Comparison of ENCODE assay signal across 25 cellular contexts in genomic region chr19:11465605-11466004, GRCh38. TPM values are rescaled to one million over a fixed set of nuclear protein-coding genes. Genes with fewer than 3 reads are reported as not detected.
DNase-seq lines count a peak whose midpoint lies in the region; ATAC-seq, FAIRE-seq and TF ChIP-seq lines count a peak whose summit lies in the region.
"Had no signal": no experiment of that assay in that cellular context is flagged by ENCODE, and none has a peak within 500 bp of the region (broad histone marks: within the 10 kb centered on the region; RNA-seq: fewer than 3 reads in every experiment).

No MANE protein-coding gene starts in this region.

- peaks cover 5% of the 10 kb centered on the region for H3K27me3 Mint-ChIP-seq in neural progenitor cell (ENCODE audit: insufficient read depth, low read depth)

- H3K4ac ChIP-seq in H1 (replicated peaks; ENCODE audit: insufficient read length, low read depth, low read length) = no peak overlapping the region

- no peak overlapping the region for H3K23ac ChIP-seq in H1 (ENCODE audit: insufficient read length)

- peaks cover 6% of the 10 kb centered on the region for H3F3A ChIP-seq in neural progenitor cell (ENCODE audit: low read depth)

- no peaks in the 10 kb centered on the region for H3K36me3 ChIP-seq in ES-I3 (ENCODE audit: insufficient read depth, low read length)
- no peaks in the 10 kb centered on the region for H3K36me3 ChIP-seq in H7 (replicated peaks; ENCODE audit: control insufficient read depth, insufficient read depth, low read length)
- no peaks in the 10 kb centered on the region for H3K36me3 ChIP-seq in H1 (ENCODE audit: control insufficient read depth in 2 of 4, insufficient read depth in 4 of 4, low read length in 3 of 4)
- no peaks in the 10 kb centered on the region for H3K36me3 ChIP-seq in neural progenitor cell
- no peaks in the 10 kb centered on the region for H3K36me3 ChIP-seq in gastrocnemius medialis
- H3K36me3 ChIP-seq in hepatocyte (replicated peaks; ENCODE audit: insufficient read depth, low read depth) = no peaks in the 10 kb centered on the region

- H2AFZ ChIP-seq in H1 (ENCODE audit: low read length) (no peak overlapping the region), neural progenitor cell (replicated peaks) (no peak overlapping the region), hepatocyte (no peak overlapping the region)

- H3K9me3 ChIP-seq in ES-I3 (ENCODE audit: control insufficient read depth, insufficient read depth, low read length) (no peaks in the 10 kb centered on the region), H1 (ENCODE audit: insufficient read depth in 2 of 2, low read depth in 1 of 2, low read length in 1 of 2) (no peaks in the 10 kb centered on the region), neural progenitor cell (ENCODE audit: low read depth) (no peaks in the 10 kb centered on the region), gastrocnemius medialis (no peaks in the 10 kb centered on the region), hepatocyte (ENCODE audit: low read depth) (no peaks in the 10 kb centered on the region)
- H3K9me3 ChIP-seq: Caco-2 had no signal

- H3K27ac Mint-ChIP-seq in neural progenitor cell = no peak overlapping the region
- H3K27ac Mint-ChIP-seq: CD8-positive, alpha-beta T cell; IgD-negative memory B cell had no signal

- H4K8ac ChIP-seq in H1 (ENCODE audit: extremely low read depth, insufficient read depth, low read length) = peak overlapping the region; percentile 69; the same call in 1 of the 2 replicates

- peak overlapping the region; percentile 44; the same call in 1 of the 2 replicates for H2BK12ac ChIP-seq in H1 (ENCODE audit: low read depth, low read length)

- H3K9me2 ChIP-seq in hepatocyte (replicated peaks; ENCODE audit: insufficient read depth) = no peaks in the 10 kb centered on the region

- H2AK5ac ChIP-seq in H1 (ENCODE audit: low read depth, low read length) = no peak overlapping the region

- in situ Hi-C loops in gastrocnemius medialis (cut with MboI; ENCODE audit: low sequenced_read_pairs in 4 of 4) = no loop called here

- H3K27me3 ChIP-seq in H7 (ENCODE audit: control insufficient read depth, insufficient read depth, low read length) = no peaks in the 10 kb centered on the region
- no peaks in the 10 kb centered on the region for H3K27me3 ChIP-seq in H1 (replicated peaks in 1 of 4; ENCODE audit: control insufficient read depth in 3 of 4, extremely low read depth in 1 of 4, insufficient read depth in 3 of 4, low read length in 3 of 4)
- H3K27me3 ChIP-seq in neural progenitor cell = no peaks in the 10 kb centered on the region
- peaks cover under 1 to 7% (median under 1%) of the 10 kb centered on the region in 3 donors for H3K27me3 ChIP-seq in gastrocnemius medialis
- H3K27me3 ChIP-seq in hepatocyte = no peaks in the 10 kb centered on the region

- POLR2A ChIA-PET in H1 (lab: Charles Lee; ENCODE audit: partially characterized antibody) = no interaction called here

- H3K4me3 Mint-ChIP-seq in neural progenitor cell = no peak overlapping the region
- H3K4me3 Mint-ChIP-seq: CD8-positive, alpha-beta T cell; IgD-negative memory B cell had no signal

- peak overlapping the region; percentile 25 for H4K91ac ChIP-seq in H1 (replicated peaks; ENCODE audit: insufficient read length, low read length)

- H3K9ac ChIP-seq in ES-I3 (ENCODE audit: low read depth, low read length) (peak overlapping the region; percentile 11; the same call in 1 of the 2 replicates), H1 (replicated peaks in 1 of 4; ENCODE audit: extremely low read depth in 1 of 4, low read depth in 3 of 4, low read length in 3 of 4) (no peak overlapping the region), neural progenitor cell (no peak overlapping the region)
- H3K9ac ChIP-seq: KMS-11 had no signal

- ATAC-seq in HG03432 (IDR thresholded peaks at IDR 0.05; ENCODE audit: unreplicated experiment) (no peak), gastrocnemius medialis (no peak)
- ATAC-seq: CD8-positive, alpha-beta T cell had no signal

- H3K4me1 ChIP-seq in ES-I3 (ENCODE audit: insufficient read depth, low read length) (peaks cover 13% of the 10 kb centered on the region), H1 (replicated peaks in 1 of 4; ENCODE audit: control insufficient read depth in 3 of 4, insufficient read depth in 4 of 4, low read length in 3 of 4) (peaks cover 4 to 15% (median 10%) of the 10 kb centered on the region in 4 experiments; a peak in 6 of 7 replicates), neural progenitor cell (peaks cover 7% of the 10 kb centered on the region), gastrocnemius medialis (no peaks in the 10 kb centered on the region), hepatocyte (ENCODE audit: insufficient read depth) (no peaks in the 10 kb centered on the region)
- H3K4me1 ChIP-seq: Caco-2 had no signal

- no peak overlapping the region for H3K56ac ChIP-seq in H1 (replicated peaks; ENCODE audit: insufficient read length, low read depth, low read length)

- intact Hi-C loops in gastrocnemius medialis (cut with DNase I; ENCODE audit: low total_unique reads) = no loop called here

- no peak overlapping the region; the same call in none of the 2 replicates for H3K18ac ChIP-seq in H1 (ENCODE audit: extremely low read depth, low read length)

- H3K4me1 Mint-ChIP-seq in neural progenitor cell = peaks cover 5% of the 10 kb centered on the region

- no peak for TF ChIP-seq EP300 in H1 (IDR thresholded peaks at IDR 0.05; ENCODE audit: borderline replicate concordance in 1 of 2, low read depth in 2 of 2, low read length in 2 of 2)

- TF ChIP-seq POLR2A in H1 (IDR thresholded peaks at IDR 0.05; ENCODE audit: control extremely low read depth in 1 of 2, low read depth in 2 of 2, low read length in 2 of 2) (no peak), gastrocnemius medialis (IDR thresholded peaks at IDR 0.05) (no peak)

- no peak overlapping the region for H2BK120ac ChIP-seq in H1 (replicated peaks; ENCODE audit: low read depth, low read length)

- H3K4me3 ChIP-seq in H7 (ENCODE audit: insufficient read depth, low read depth, low read length) = no peak overlapping the region
- H3K4me3 ChIP-seq in H1 (ENCODE audit: extremely low read depth in 1 of 4, insufficient read depth in 2 of 4, low read depth in 3 of 4, low read length in 4 of 4) = peak overlapping the region in 1 of 4 experiments; percentile 34; a peak in 1 of 8 replicates
- H3K4me3 ChIP-seq in neural progenitor cell = no peak overlapping the region
- no peak overlapping the region for H3K4me3 ChIP-seq in gastrocnemius medialis
- H3K4me3 ChIP-seq in hepatocyte = no peak overlapping the region

- 88% methylated on average over 5 of the region's 8 CpGs; no CpG with 5 or more reads in 1 of the 2 experiments for WGBS in H1 (ENCODE audit: extremely low coverage in 1 of 2, insufficient coverage in 1 of 2, insufficient read length in 1 of 2, insufficient replicate concordance in 2 of 2, low coverage in 1 of 2, low lambda C conversion rate in 2 of 2, missing lambda C conversion rate in 1 of 2), 2 experiments
- 82% methylated on average over 6 of the region's 8 CpGs for WGBS in hepatocyte (ENCODE audit: low lambda C conversion rate, missing lambda C conversion rate)

- H3K27ac ChIP-seq in H1 (ENCODE audit: low read depth, low read length) (no peak overlapping the region), neural progenitor cell (no peak overlapping the region), gastrocnemius medialis (no peak overlapping the region), hepatocyte (no peak overlapping the region)
- H3K27ac ChIP-seq: C4-2B, KMS-11 had no signal

- H2BK5ac ChIP-seq in H1 (ENCODE audit: low read depth, low read length) = peak overlapping the region; percentile 40; the same call in 1 of the 2 replicates

- FAIRE-seq in H1 (lab: Jason Lieb, UNC) = no peak

- H3K36me3 Mint-ChIP-seq in neural progenitor cell = no peaks in the 10 kb centered on the region
- H3K36me3 Mint-ChIP-seq: CD8-positive, alpha-beta T cell; IgD-negative memory B cell had no signal

- DNase-seq in H7 = peak; percentile 82
- no peak for DNase-seq in H1 (ENCODE audit: low read depth in 1 of 2, low spot score in 2 of 2)
- DNase-seq in neural progenitor cell (ENCODE audit: low spot score) = peak; percentile 54
- DNase-seq in T-helper 2 cell = no peak
- no peak for DNase-seq in gastrocnemius medialis
- DNase-seq in hepatocyte (ENCODE audit: low spot score) = no peak
- DNase-seq: Caco-2; CD8-positive, alpha-beta T cell; DMS79 treated with DMSO at 0.1 percent for 48 hours; HCEC 1CT; NCI-H1048; NCI-H1417 treated with DMSO at 0.1 percent for 48 hours; NCI-H187; NCI-H2081 treated with DMSO at 0.1 percent for 48 hours; NCI-H446; NCI-H524 treated with DMSO at 0.1 percent for 48 hours; Right ventricle myocardium superior; RPMI8226 had no signal

- H3K79me2 ChIP-seq in H1 (ENCODE audit: control insufficient read depth in 1 of 2, insufficient read depth in 2 of 2, low read length in 2 of 2) = no peaks in the 10 kb centered on the region
- H3K79me2 ChIP-seq in neural progenitor cell (ENCODE audit: low read depth) = no peaks in the 10 kb centered on the region
- no peaks in the 10 kb centered on the region for H3K79me2 ChIP-seq in hepatocyte

- no peak for TF ChIP-seq CTCF in H1 (IDR thresholded peaks at IDR 0.05; ENCODE audit: control extremely low read depth in 1 of 3, insufficient read depth in 1 of 3, low read depth in 1 of 3, low read length in 3 of 3)
- no peak for TF ChIP-seq CTCF in neural progenitor cell (IDR thresholded peaks at IDR 0.05)
- TF ChIP-seq CTCF in gastrocnemius medialis (IDR thresholded peaks at IDR 0.05 in 4 of 5, conservative IDR thresholded peaks at IDR 0.05 in 1 of 5) = no peak
- no peak for TF ChIP-seq CTCF in hepatocyte (IDR thresholded peaks at IDR 0.05; ENCODE audit: poor library complexity)

- H3K9me3 Mint-ChIP-seq in neural progenitor cell = no peaks in the 10 kb centered on the region
- H3K9me3 Mint-ChIP-seq: CD8-positive, alpha-beta T cell had no signal

- CTCF ChIA-PET in H1 (lab: Charles Lee; ENCODE audit: partially characterized antibody) = no interaction called here

- H3K4me2 ChIP-seq in H1 (ENCODE audit: insufficient read depth in 1 of 2, low read depth in 2 of 2, low read length in 2 of 2) (peak overlapping the region; percentile 42 to 52), neural progenitor cell (peak overlapping the region; percentile 47), hepatocyte (no peak overlapping the region)
- H3K4me2 ChIP-seq: KMS-11 had no signal

- peaks cover 0 to 9% of the 10 kb centered on the region in 2 experiments for H4K20me1 ChIP-seq in H1 (replicated peaks in 1 of 2; ENCODE audit: control insufficient read depth in 1 of 2, insufficient read depth in 2 of 2, low read length in 2 of 2)
- H4K20me1 ChIP-seq in neural progenitor cell (ENCODE audit: low read depth) = no peaks in the 10 kb centered on the region
- H4K20me1 ChIP-seq in hepatocyte (ENCODE audit: insufficient read depth, poor library complexity, severe bottlenecking) = no peaks in the 10 kb centered on the region

- H3K79me1 ChIP-seq in H1 (ENCODE audit: low read depth, low read length) = peaks cover 4% of the 10 kb centered on the region; the same call in 1 of the 2 replicates

- no peak overlapping the region for H3K14ac ChIP-seq in H1 (ENCODE audit: insufficient read length)

- H2BK15ac ChIP-seq in H1 (ENCODE audit: low read length) = no peak overlapping the region

- peaks cover 9% of the 10 kb centered on the region; the same call in 1 of the 2 replicates for H3K23me2 ChIP-seq in H1 (ENCODE audit: low read depth, low read length)

- peak overlapping the region; percentile 25 for H4K5ac ChIP-seq in H1 (ENCODE audit: insufficient read length, low read depth, low read length)

- H2BK20ac ChIP-seq in H1 (ENCODE audit: low read length) = no peak overlapping the region

- no peak for TF ChIP-seq RAD21 in H1 (IDR thresholded peaks at IDR 0.05 in 1 of 2, conservative IDR thresholded peaks at IDR 0.05 in 1 of 2; ENCODE audit: low read depth in 2 of 2, low read length in 2 of 2)

RNA-seq across cellular contexts. Expression of gene ELAVL3, which starts 15.2 kb away (rescaled TPM):
- 0.17 and 0.52 TPM in 2 replicates for total RNA-seq in H7 (2014; rRNA removed; shearing (Covaris generic))
- 1.0 and 2.0 TPM in 2 replicates for total RNA-seq in H1 (2021; fragmentation: NEBNext Ultra II Directional; extraction: Animal tissue kit (Norgen Biotek cat#: 25700))
- 0.80 and 1.2 TPM in 2 replicates for polyA plus RNA-seq in H1 (2011; rRNA removed)
- polyA plus RNA-seq in H1 (2011; cell fraction: cytosol; rRNA removed) = 0.94 TPM
- polyA plus RNA-seq in H1 (2011; cell fraction: nucleus; rRNA removed) = 3.3 TPM
- 0.94 to 1.4 TPM (median 1.1 TPM) in 4 replicates for polyA plus RNA-seq in H1 (2012, experiment 1 of 2)
- polyA plus RNA-seq in H1 (2012, experiment 2 of 2) = 0.38 TPM
- polyA plus RNA-seq in H1 (2013, experiment 1 of 2) = 1.3 TPM
- polyA plus RNA-seq in H1 (2013, experiment 2 of 2) = 0.83 TPM
- 1.4 and 1.6 TPM in 2 replicates for polyA minus RNA-seq in H1 (2011; rRNA and poly(A)+ RNA removed)
- not detected for polyA minus RNA-seq in H1 (2011; cell fraction: cytosol; rRNA and poly(A)+ RNA removed)
- 2.8 TPM for polyA minus RNA-seq in H1 (2011; cell fraction: nucleus; rRNA and poly(A)+ RNA removed)
- total RNA-seq in neural progenitor cell (ENCODE audit: low replicate concordance) = 0.15 TPM in 1 of 2 replicates, not detected in the other
- total RNA-seq in gastrocnemius medialis = not detected
- 0.30 TPM in 1 of 2 replicates, not detected in the other for total RNA-seq in hepatocyte
- polyA plus RNA-seq in hepatocyte = 0.11 and 0.18 TPM in 2 replicates
- total RNA-seq: Caco-2, SK-MEL-5 had no signal
- polyA plus RNA-seq: IgD-negative memory B cell had no signal

RNA-seq across cellular contexts. Expression of gene PRKCSH, which starts 30.2 kb away (rescaled TPM):
- total RNA-seq in H7 (2014; rRNA removed; shearing (Covaris generic)) = 97.7 and 108 TPM in 2 replicates
- total RNA-seq in H1 (2021; fragmentation: NEBNext Ultra II Directional; extraction: Animal tissue kit (Norgen Biotek cat#: 25700)) = 337 and 341 TPM in 2 replicates
- polyA plus RNA-seq in H1 (2011; rRNA removed) (97.2 and 267 TPM in 2 replicates), hepatocyte (245 and 251 TPM in 2 replicates)
- 109 TPM for polyA plus RNA-seq in H1 (2011; cell fraction: cytosol; rRNA removed)
- 496 TPM for polyA plus RNA-seq in H1 (2011; cell fraction: nucleus; rRNA removed)
- 197 to 438 TPM (median 349 TPM) in 4 replicates for polyA plus RNA-seq in H1 (2012, experiment 1 of 2)
- polyA plus RNA-seq in H1 (2012, experiment 2 of 2) = 305 TPM
- polyA plus RNA-seq in H1 (2013, experiment 1 of 2) = 349 TPM
- 317 TPM for polyA plus RNA-seq in H1 (2013, experiment 2 of 2)
- 114 and 172 TPM in 2 replicates for polyA minus RNA-seq in H1 (2011; rRNA and poly(A)+ RNA removed)
- 276 TPM for polyA minus RNA-seq in H1 (2011; cell fraction: cytosol; rRNA and poly(A)+ RNA removed)
- 164 TPM for polyA minus RNA-seq in H1 (2011; cell fraction: nucleus; rRNA and poly(A)+ RNA removed)
- total RNA-seq in neural progenitor cell (ENCODE audit: low replicate concordance) (53.6 and 130 TPM in 2 replicates), gastrocnemius medialis (10 to 100 TPM; 31.6 to 54.2 (median 50.6) TPM), hepatocyte (60.0 and 85.1 TPM in 2 replicates)

RNA-seq across cellular contexts. Expression of gene ODAD3, which starts 30.7 kb away (rescaled TPM):
- 0.66 and 1.4 TPM in 2 replicates for total RNA-seq in H7 (2014; rRNA removed; shearing (Covaris generic))
- total RNA-seq in H1 (2021; fragmentation: NEBNext Ultra II Directional; extraction: Animal tissue kit (Norgen Biotek cat#: 25700)) = 1.6 and 2.2 TPM in 2 replicates
- polyA plus RNA-seq in H1 (2011; rRNA removed) = 2.1 and 4.4 TPM in 2 replicates
- 3.0 TPM for polyA plus RNA-seq in H1 (2011; cell fraction: cytosol; rRNA removed)
- polyA plus RNA-seq in H1 (2011; cell fraction: nucleus; rRNA removed) = 2.9 TPM
- polyA plus RNA-seq in H1 (2012, experiment 1 of 2) = 2.2 to 3.8 TPM (median 3.1 TPM) in 4 replicates
- 2.0 TPM for polyA plus RNA-seq in H1 (2012, experiment 2 of 2)
- polyA plus RNA-seq in H1 (2013, experiment 1 of 2) = 4.0 TPM
- 4.2 TPM for polyA plus RNA-seq in H1 (2013, experiment 2 of 2)
- 0.24 and 0.25 TPM in 2 replicates for polyA minus RNA-seq in H1 (2011; rRNA and poly(A)+ RNA removed)
- polyA minus RNA-seq in H1 (2011; cell fraction: cytosol; rRNA and poly(A)+ RNA removed) = 0.95 TPM
- polyA minus RNA-seq in H1 (2011; cell fraction: nucleus; rRNA and poly(A)+ RNA removed) = 0.30 TPM
- 0.47 and 1.5 TPM in 2 replicates for total RNA-seq in neural progenitor cell (ENCODE audit: low replicate concordance)
- not detected for total RNA-seq in gastrocnemius medialis
- 0.08 and 1.3 TPM in 2 replicates for total RNA-seq in hepatocyte
- polyA plus RNA-seq in hepatocyte = 1.4 and 1.9 TPM in 2 replicates
- total RNA-seq: Caco-2; CD8-positive, alpha-beta T cell had no signal

RNA-seq across cellular contexts. Expression of gene ZNF653, which starts 40.0 kb away (rescaled TPM):
- 8.5 and 9.8 TPM in 2 replicates for total RNA-seq in H7 (2014; rRNA removed; shearing (Covaris generic))
- total RNA-seq in H1 (2021; fragmentation: NEBNext Ultra II Directional; extraction: Animal tissue kit (Norgen Biotek cat#: 25700)) = 7.9 and 9.5 TPM in 2 replicates
- polyA plus RNA-seq in H1 (2011; rRNA removed) = 7.0 and 13.0 TPM in 2 replicates
- polyA plus RNA-seq in H1 (2011; cell fraction: cytosol; rRNA removed) = 12.0 TPM
- polyA plus RNA-seq in H1 (2011; cell fraction: nucleus; rRNA removed) = 20.5 TPM
- 3.0 to 11.6 TPM (median 10.3 TPM) in 4 replicates for polyA plus RNA-seq in H1 (2012, experiment 1 of 2)
- polyA plus RNA-seq in H1 (2012, experiment 2 of 2) = 8.4 TPM
- polyA plus RNA-seq in H1 (2013, experiment 1 of 2) = 6.5 TPM
- 4.8 TPM for polyA plus RNA-seq in H1 (2013, experiment 2 of 2)
- 4.1 and 6.9 TPM in 2 replicates for polyA minus RNA-seq in H1 (2011; rRNA and poly(A)+ RNA removed)
- 4.0 TPM for polyA minus RNA-seq in H1 (2011; cell fraction: cytosol; rRNA and poly(A)+ RNA removed)
- 9.4 TPM for polyA minus RNA-seq in H1 (2011; cell fraction: nucleus; rRNA and poly(A)+ RNA removed)
- total RNA-seq in neural progenitor cell (ENCODE audit: low replicate concordance) = 3.4 and 15.8 TPM in 2 replicates
- 10 to 100 TPM in 2 of 4 donors, 1 to 10 TPM in 2; 5.6 to 25.8 (median 10.1) TPM for total RNA-seq in gastrocnemius medialis
- 8.4 and 9.5 TPM in 2 replicates for total RNA-seq in hepatocyte
- polyA plus RNA-seq in hepatocyte = 9.6 and 10.2 TPM in 2 replicates

RNA-seq across cellular contexts. Expression of gene RGL3, which starts 46.5 kb away (rescaled TPM):
- 1.6 and 7.8 TPM in 2 replicates for total RNA-seq in H7 (2014; rRNA removed; shearing (Covaris generic))
- total RNA-seq in H1 (2021; fragmentation: NEBNext Ultra II Directional; extraction: Animal tissue kit (Norgen Biotek cat#: 25700)) = 40.9 and 47.8 TPM in 2 replicates
- polyA plus RNA-seq in H1 (2011; rRNA removed) (36.9 and 78.7 TPM in 2 replicates), hepatocyte (55.6 and 94.8 TPM in 2 replicates)
- 38.6 TPM for polyA plus RNA-seq in H1 (2011; cell fraction: cytosol; rRNA removed)
- polyA plus RNA-seq in H1 (2011; cell fraction: nucleus; rRNA removed) = 197 TPM
- polyA plus RNA-seq in H1 (2012, experiment 1 of 2) = 64.9 to 73.8 TPM (median 68.2 TPM) in 4 replicates
- polyA plus RNA-seq in H1 (2012, experiment 2 of 2) = 31.6 TPM
- polyA plus RNA-seq in H1 (2013, experiment 1 of 2) = 47.6 TPM
- 46.6 TPM for polyA plus RNA-seq in H1 (2013, experiment 2 of 2)
- 11.1 and 14.8 TPM in 2 replicates for polyA minus RNA-seq in H1 (2011; rRNA and poly(A)+ RNA removed)
- 29.8 TPM for polyA minus RNA-seq in H1 (2011; cell fraction: cytosol; rRNA and poly(A)+ RNA removed)
- polyA minus RNA-seq in H1 (2011; cell fraction: nucleus; rRNA and poly(A)+ RNA removed) = 57.1 TPM
- total RNA-seq in neural progenitor cell (ENCODE audit: low replicate concordance) (0.49 and 4.7 TPM in 2 replicates), gastrocnemius medialis (1 to 10 TPM in 2 of 4 donors, under 1 TPM in 2; 0.33 to 7.0 (median 1.3) TPM), hepatocyte (20.6 and 27.6 TPM in 2 replicates)
- total RNA-seq: A673; CD8-positive, alpha-beta T cell had no signal

Comparison
In these comparisons a context has a peak if more than half of its experiments do, and no peak if none do; other contexts are left out.
1. DNase-seq: peak in H7 (single experiment) and neural progenitor cell (single experiment); none in H1 (0 of 2), T-helper 2 cell (0 of 5), gastrocnemius medialis (0 of 2) and hepatocyte (single experiment).